In genomic region chr1:246258250-246258649, GRCh38 we compare ENCODE assay signal across 32 cellular contexts.
DNase-seq lines count a peak whose midpoint lies in the region; ATAC-seq, FAIRE-seq and TF ChIP-seq lines count a peak whose summit lies in the region.
"Had no signal": no experiment of that assay in that cellular context is flagged by ENCODE, and none has a peak within 500 bp of the region (broad histone marks: within the 10 kb centered on the region; RNA-seq: fewer than 3 reads in every experiment).

No MANE protein-coding gene starts in this region.

- RAD21 ChIA-PET in HCT116 (lab: Charles Lee; ENCODE audit: low non-redundant PET in 1 of 2, low total read pairs in 2 of 2, uncharacterized antibody in 2 of 2, unreplicated experiment in 2 of 2): no interaction called here

- TF ChIP-seq POLR2A in HepG2 (IDR thresholded peaks at IDR 0.05; ENCODE audit: insufficient read depth in 1 of 2, low read depth in 2 of 2, low read length in 2 of 2) (no peak), right lobe of liver (IDR thresholded peaks at IDR 0.05) (no peak), HCT116 (IDR thresholded peaks at IDR 0.05; ENCODE audit: borderline replicate concordance, extremely low read depth, insufficient read depth, insufficient read length) (no peak)

- no peak overlapping the region for H2AFZ ChIP-seq in HepG2 (ENCODE audit: low read length)
- no peak overlapping the region for H2AFZ ChIP-seq in HCT116 (ENCODE audit: low read depth, low read length, poor library complexity, severe bottlenecking)

- H4K20me1 ChIP-seq in HepG2 (ENCODE audit: insufficient read depth, low read length) (no peaks in the 10 kb centered on the region), HCT116 (ENCODE audit: insufficient read depth) (no peaks in the 10 kb centered on the region)
- H4K20me1 ChIP-seq: BLaER1; BLaER1 treated with 17β-estradiol and CSF1 and Interleukin-3, amounts not matched to agents 10 nM and 100 nM had no signal

- ATAC-seq in HepG2: no peak
- no peak for ATAC-seq in right lobe of liver
- no peak for ATAC-seq in HCT116
- ATAC-seq: A549; CD8-positive, alpha-beta T cell had no signal

- no peak for TF ChIP-seq CTCF in HepG2 (CRISPR knock-in tag; IDR thresholded peaks at IDR 0.05)
- TF ChIP-seq CTCF in right lobe of liver (IDR thresholded peaks at IDR 0.05): no peak
- TF ChIP-seq CTCF in HCT116 (IDR thresholded peaks at IDR 0.05 in 2 of 3, conservative IDR thresholded peaks at IDR 0.05 in 1 of 3; ENCODE audit: borderline replicate concordance in 1 of 3, insufficient read depth in 1 of 3, low read depth in 2 of 3, low read length in 2 of 3): no peak
- TF ChIP-seq CTCF in HEK293 (tag by site-specific recombination; IDR thresholded peaks at IDR 0.05): no peak

- no peak overlapping the region for H3K4me3 ChIP-seq in HepG2 (replicated peaks in 1 of 3; ENCODE audit: insufficient read depth in 1 of 3, low read depth in 2 of 3, low read length in 3 of 3)
- H3K4me3 ChIP-seq in right lobe of liver: no peak overlapping the region
- H3K4me3 ChIP-seq in HCT116 (replicated peaks in 1 of 2; ENCODE audit: low read depth in 1 of 2, low read length in 2 of 2): no peak overlapping the region
- no peak overlapping the region for H3K4me3 ChIP-seq in HEK293 (ENCODE audit: low read depth, low read length)
- H3K4me3 ChIP-seq: A549; BLaER1; BLaER1 treated with 17β-estradiol and CSF1 and Interleukin-3, amounts not matched to agents 10 nM and 100 nM had no signal

- CTCF ChIA-PET in HepG2 (lab: Yijun Ruan, JAX; ENCODE audit: low intra/inter-chr PET ratio, low total read pairs) (no interaction called here), HCT116 (lab: Charles Lee) (no interaction called here), HEK293 (lab: Yijun Ruan, JAX) (no interaction called here)

- peaks cover 18% of the 10 kb centered on the region for H3K9me3 ChIP-seq in HepG2 (ENCODE audit: low read length)
- H3K9me3 ChIP-seq in right lobe of liver: peaks cover 0 to 8% (median 0%) of the 10 kb centered on the region in 4 donors
- H3K9me3 ChIP-seq in HCT116 (ENCODE audit: control insufficient read depth in 1 of 2, insufficient read depth in 1 of 2, low read depth in 1 of 2, low read length in 2 of 2): no peaks in the 10 kb centered on the region
- no peaks in the 10 kb centered on the region for H3K9me3 ChIP-seq in HEK293 (ENCODE audit: control insufficient read depth, insufficient read depth, low read depth, low read length)
- H3K9me3 ChIP-seq: BE2C, Caco-2 had no signal

- H3K27me3 ChIP-seq in HepG2 (ENCODE audit: control insufficient read depth in 1 of 2, insufficient read depth in 2 of 2, low read length in 2 of 2): no peaks in the 10 kb centered on the region
- H3K27me3 ChIP-seq in right lobe of liver: no peaks in the 10 kb centered on the region
- H3K27me3 ChIP-seq in HCT116 (ENCODE audit: insufficient read depth, low read length): no peaks in the 10 kb centered on the region
- H3K27me3 ChIP-seq: BE2C; BLaER1; BLaER1 treated with 17β-estradiol and CSF1 and Interleukin-3, amounts not matched to agents 10 nM and 100 nM had no signal

- in situ Hi-C loops in HepG2 (cut with HindIII; ENCODE audit: extremely low pct_ligation_motif_present, low pct_unique_long_range_greater_than_20kb): no loop called here

- no peak for TF ChIP-seq RAD21 in HepG2 (CRISPR knock-in tag; IDR thresholded peaks at IDR 0.05)
- no peak for TF ChIP-seq RAD21 in HCT116 (IDR thresholded peaks at IDR 0.05; ENCODE audit: low read depth)

- TF ChIP-seq EP300 in HepG2 (IDR thresholded peaks at IDR 0.05; ENCODE audit: low read depth in 2 of 2, low read length in 2 of 2) (no peak), HepG2 (CRISPR knock-in tag; IDR thresholded peaks at IDR 0.05; ENCODE audit: borderline replicate concordance) (no peak)

- H3K79me2 ChIP-seq in HepG2 (ENCODE audit: insufficient read depth, low read length) (no peaks in the 10 kb centered on the region), HCT116 (ENCODE audit: insufficient read depth, low read length) (no peaks in the 10 kb centered on the region)

- H3K9me2 ChIP-seq in HCT116 (ENCODE audit: insufficient read depth): no peaks in the 10 kb centered on the region

- H3K27ac ChIP-seq in HepG2 (ENCODE audit: extremely low read length, insufficient read depth, low read length) (no peak overlapping the region), right lobe of liver (no peak overlapping the region), HCT116 (ENCODE audit: low read depth, low read length) (no peak overlapping the region), HEK293 (ENCODE audit: extremely low read depth, low read depth, low read length) (no peak overlapping the region), substantia nigra (ENCODE audit: low read depth, low read length, poor library complexity, severe bottlenecking) (no peak overlapping the region)
- H3K27ac ChIP-seq: 22Rv1; A549; BLaER1; BLaER1 treated with 17β-estradiol and CSF1 and Interleukin-3, amounts not matched to agents 10 nM and 100 nM; C4-2B had no signal

- H3K36me3 ChIP-seq in HepG2 (replicated peaks in 1 of 2; ENCODE audit: control insufficient read depth in 1 of 2, insufficient read depth in 2 of 2, low read length in 2 of 2) (no peaks in the 10 kb centered on the region), right lobe of liver (no peaks in the 10 kb centered on the region), HCT116 (ENCODE audit: control insufficient read depth in 1 of 2, insufficient read depth in 2 of 2, low read length in 2 of 2) (no peaks in the 10 kb centered on the region), HEK293 (ENCODE audit: control insufficient read depth in 2 of 2, insufficient read depth in 1 of 2, low read length in 2 of 2) (no peaks in the 10 kb centered on the region)
- H3K36me3 ChIP-seq: BE2C had no signal

- 86% methylated on average over 4 of the region's 4 CpGs for WGBS in HepG2 (ENCODE audit: low lambda C conversion rate)
- WGBS in right lobe of liver (ENCODE audit: insufficient coverage, low coverage, low lambda C conversion rate, missing lambda C conversion rate): 75% methylated on average over 4 of the region's 4 CpGs

- FAIRE-seq in HepG2 (lab: Jason Lieb, UNC): no peak
- FAIRE-seq: A204.1, A549 had no signal

- DNase-seq in HepG2 (ENCODE audit: low spot score): no peak
- no peak for DNase-seq in right lobe of liver
- no peak for DNase-seq in HCT116 (ENCODE audit: low read depth, low spot score)
- DNase-seq in substantia nigra (lab: John Stamatoyannopoulos, UW): no peak
- no peak for DNase-seq in inferior parietal cortex (ENCODE audit: extremely low spot score)
- DNase-seq: 8988T; ACHN; AML-193; BE2C; C1 segment of cervical spinal cord; Caco-2; Calu3; CD4-positive, alpha-beta memory T cell; CD4-positive, alpha-beta T cell; CD4-positive, CD25-positive, alpha-beta regulatory T cell; CD8-positive, alpha-beta memory T cell; CD8-positive, alpha-beta T cell; COR-L47; DMS 273 treated with DMSO at 0.1 percent for 48 hours; DMS153; DMS53; DMS79; DMS79 treated with DMSO at 0.1 percent for 48 hours; DND-41; EL had no signal

- no peak overlapping the region for H3K9ac ChIP-seq in HepG2 (ENCODE audit: insufficient read depth, low read depth, low read length)
- no peak overlapping the region for H3K9ac ChIP-seq in HCT116 (ENCODE audit: low read length)
- H3K9ac ChIP-seq: BLaER1; BLaER1 treated with 17β-estradiol and CSF1 and Interleukin-3, amounts not matched to agents 10 nM and 100 nM had no signal

- no peak overlapping the region for H3K4me2 ChIP-seq in HepG2 (ENCODE audit: low read depth, low read length)
- no peak overlapping the region for H3K4me2 ChIP-seq in HCT116 (ENCODE audit: low read length)
- H3K4me2 ChIP-seq: A549; BLaER1; BLaER1 treated with 17β-estradiol and CSF1 and Interleukin-3, amounts not matched to agents 10 nM and 100 nM had no signal

- POLR2A ChIA-PET in HepG2 (lab: Yijun Ruan, JAX) (no interaction called here), HCT116 (lab: Charles Lee) (no interaction called here), HEK293 (lab: Yijun Ruan, JAX) (no interaction called here)

- intact Hi-C loops in HepG2 (cut with micrococcal nuclease; ENCODE audit: unreplicated experiment): no loop called here
- intact Hi-C loops in right lobe of liver (cut with DNase I): no loop called here
- intact Hi-C loops in HCT116 (cut with micrococcal nuclease): no loop called here

- H3K4me1 ChIP-seq in HepG2 (ENCODE audit: insufficient read depth, low read length): no peaks in the 10 kb centered on the region
- no peaks in the 10 kb centered on the region for H3K4me1 ChIP-seq in right lobe of liver
- no peaks in the 10 kb centered on the region for H3K4me1 ChIP-seq in HCT116 (ENCODE audit: control insufficient read depth in 1 of 2, insufficient read depth in 2 of 2, low read length in 2 of 2)
- H3K4me1 ChIP-seq in HEK293 (ENCODE audit: control insufficient read depth, insufficient read depth, low read length): no peaks in the 10 kb centered on the region
- H3K4me1 ChIP-seq: A549; BE2C; BLaER1; BLaER1 treated with 17β-estradiol and CSF1 and Interleukin-3, amounts not matched to agents 10 nM and 100 nM; Caco-2 had no signal

- BruUV-seq in HepG2 (replicated peaks; lab: Mats Ljungman, UMichigan) (no TSS peak), HCT116 (replicated peaks; lab: Mats Ljungman, UMichigan) (no TSS peak)

TF ChIP-seq in HepG2, 621 proteins besides CTCF, POLR2A, EP300 and RAD21:
- TF ChIP-seq AKAP8 (CRISPR knock-in tag; IDR thresholded peaks at IDR 0.05): no peak
- no peak for TF ChIP-seq ZNF569 (CRISPR knock-in tag; IDR thresholded peaks at IDR 0.05; ENCODE audit: borderline replicate concordance)
- TF ChIP-seq KDM3A (CRISPR knock-in tag; IDR thresholded peaks at IDR 0.05; ENCODE audit: low read depth): no peak
- TF ChIP-seq ZNF337 (CRISPR knock-in tag; IDR thresholded peaks at IDR 0.05; ENCODE audit: borderline replicate concordance, low read depth): peak; percentile 90; the same call in 1 of the 2 replicates

TF ChIP-seq in HCT116, 20 proteins besides CTCF, POLR2A, EP300 and RAD21:
- TF ChIP-seq ATF3 (IDR thresholded peaks at IDR 0.05) (no peak), CBX3 (IDR thresholded peaks at IDR 0.05; ENCODE audit: low read depth) (0 out of 2 replicates have a peak, but pooled peaks have one; percentile 18)

TF ChIP-seq in HEK293, 187 proteins besides CTCF, POLR2A, EP300 and RAD21:
- TF ChIP-seq ZNF16 (tag by site-specific recombination; IDR thresholded peaks at IDR 0.05; ENCODE audit: low read depth) (no peak), SP2 (tag by site-specific recombination; IDR thresholded peaks at IDR 0.05) (no peak), SETDB1 (IDR thresholded peaks at IDR 0.05; ENCODE audit: insufficient read length, low read length) (peak; percentile 55)

Comparison
In these comparisons a context has a peak if more than half of its experiments do, and no peak if none do; other contexts are left out.
1. Of the 63 proteins assayed by ChIP-seq in both HepG2 and HEK293: peak only in HepG2: none; only in HEK293: SETDB1; in both: none; in neither: 62.